In genomic region chrX:65644621-65645287, GRCh38 we compare ENCODE assay signal across 9 cellular contexts. TPM values are rescaled to one million over a fixed set of nuclear protein-coding genes. Genes with fewer than 3 reads are reported as not detected.
A peak's percentile ranks its signal among the peaks of the same experiment; 100 is the strongest.
DNase-seq lines count a peak whose midpoint lies in the region; ATAC-seq and TF ChIP-seq lines count a peak whose summit lies in the region.
"Had no signal": no experiment of that assay in that cellular context is flagged by ENCODE, and none has a peak within 500 bp of the region (broad histone marks: within the 10 kb centered on the region; RNA-seq: fewer than 3 reads in every experiment).

No MANE protein-coding gene starts in this region.

- peak overlapping the region; percentile 83 for H3K27ac ChIP-seq in RWPE1
- H3K27ac ChIP-seq: HL-60 had no signal

- TF ChIP-seq CTCF in RWPE1 (conservative IDR thresholded peaks at IDR 0.05; ENCODE audit: low read depth) (no peak), fibroblast of mammary gland (conservative IDR thresholded peaks at IDR 0.05; ENCODE audit: control insufficient read depth, insufficient read depth, low read depth, low read length) (no peak), osteocyte (IDR thresholded peaks at IDR 0.05) (no peak)

- no peak for ATAC-seq in HG02678 (IDR thresholded peaks at IDR 0.05; ENCODE audit: unreplicated experiment)
- ATAC-seq in GM21717 (IDR thresholded peaks at IDR 0.05; ENCODE audit: unreplicated experiment): no peak

- H3K4me3 Mint-ChIP-seq in osteocyte (ENCODE audit: unreplicated experiment): no peak overlapping the region

- peak overlapping the region; percentile 88 for H3K27ac Mint-ChIP-seq in osteocyte (ENCODE audit: unreplicated experiment)

- in situ Hi-C loops in G401 (cut with HindIII; ENCODE audit: low sequenced_read_pairs): no loop called here

- POLR2A ChIA-PET in RWPE1 (lab: Yijun Ruan, JAX; ENCODE audit: low non-redundant PET): no interaction called here

- H3K4me3 ChIP-seq in fibroblast of mammary gland (ENCODE audit: control insufficient read depth, low read depth, low read length): no peak overlapping the region

- H3K4me1 Mint-ChIP-seq in osteocyte (ENCODE audit: unreplicated experiment): peaks cover 21% of the 10 kb centered on the region

- no peaks in the 10 kb centered on the region for H3K36me3 Mint-ChIP-seq in osteocyte (ENCODE audit: unreplicated experiment)

- no peaks in the 10 kb centered on the region for H3K27me3 Mint-ChIP-seq in osteocyte (ENCODE audit: unreplicated experiment)

- peak; percentile 14 for DNase-seq in G401 (ENCODE audit: low spot score)
- peak; percentile 80 for DNase-seq in RWPE1 (ENCODE audit: low spot score)
- peak; percentile 86 for DNase-seq in fibroblast of mammary gland (ENCODE audit: low read depth)
- DNase-seq in osteocyte (ENCODE audit: extremely low spot score, unreplicated experiment): no peak
- DNase-seq in NCI-H524 (lab: John Stamatoyannopoulos, UW): no peak
- DNase-seq in COLO668 (lab: John Stamatoyannopoulos, UW; ENCODE audit: unreplicated experiment): no peak

- peaks cover 14% of the 10 kb centered on the region for H3K9me3 Mint-ChIP-seq in osteocyte (ENCODE audit: unreplicated experiment)

- CTCF ChIA-PET in RWPE1 (lab: Yijun Ruan, JAX): no interaction called here

RNA-seq across cellular contexts. Expression of gene MSN, which starts 22.7 kb away (rescaled TPM):
- 87.3 and 122 TPM in 2 replicates for total RNA-seq in G401 (2014; rRNA removed; shearing (Covaris generic))
- 236 and 241 TPM in 2 replicates for total RNA-seq in osteocyte

Comparison
In these comparisons a context has a peak if more than half of its experiments do, and no peak if none do; other contexts are left out.
1. DNase-seq: peak in G401 (single experiment), RWPE1 (single experiment) and fibroblast of mammary gland (single experiment); none in osteocyte (single experiment), NCI-H524 (0 of 2) and COLO668 (single experiment).